23 cellular contexts compared by ENCODE assay signal in genomic region chr4:60746172-60746571, GRCh38.
DNase-seq lines count a peak whose midpoint lies in the region; ATAC-seq, FAIRE-seq and TF ChIP-seq lines count a peak whose summit lies in the region.
"Had no signal": no experiment of that assay in that cellular context is flagged by ENCODE, and none has a peak within 500 bp of the region (broad histone marks: within the 10 kb centered on the region; RNA-seq: fewer than 3 reads in every experiment).

No MANE protein-coding gene starts in this region.

- H2BK5ac ChIP-seq in IMR-90 (ENCODE audit: low read depth, low read length, poor library complexity, severe bottlenecking): no peak overlapping the region

- H3K9me3 ChIP-seq in IMR-90 (ENCODE audit: control insufficient read depth, insufficient read depth, low read length): no peaks in the 10 kb centered on the region
- H3K9me3 ChIP-seq: A549, BE2C had no signal

- no peak overlapping the region; the same call in 1 of the 2 replicates for H2AK5ac ChIP-seq in IMR-90 (ENCODE audit: low read depth, low read length)

- no TSS peak for BruUV-seq in IMR-90 (replicated peaks; lab: Mats Ljungman, UMichigan)

- H4K5ac ChIP-seq in IMR-90 (ENCODE audit: low read depth, low read length): no peak overlapping the region

- no peak overlapping the region for H3K14ac ChIP-seq in IMR-90 (replicated peaks; ENCODE audit: low read depth, low read length)

- H3K4me1 ChIP-seq in IMR-90 (ENCODE audit: control insufficient read depth, insufficient read depth, low read length): peaks cover 2% of the 10 kb centered on the region; the same call in 1 of the 2 replicates
- H3K4me1 ChIP-seq: A549; BE2C; BLaER1 treated with 17β-estradiol and CSF1 and Interleukin-3, amounts not matched to agents 10 nM and 100 nM had no signal

- no peaks in the 10 kb centered on the region for H3K79me1 ChIP-seq in IMR-90 (ENCODE audit: low read depth in 1 of 2, low read length in 2 of 2)

- TF ChIP-seq CTCF in IMR-90 (conservative IDR thresholded peaks at IDR 0.05; ENCODE audit: low read depth, low read length): no peak
- no peak for TF ChIP-seq CTCF in bronchial epithelial cell (IDR thresholded peaks at IDR 0.05; ENCODE audit: insufficient read depth, low read length, severe bottlenecking)

- no peak overlapping the region for H2AK9ac ChIP-seq in IMR-90 (replicated peaks; ENCODE audit: low read depth, low read length, poor library complexity)

- no peak for TF ChIP-seq RAD21 in IMR-90 (IDR thresholded peaks at IDR 0.05; ENCODE audit: low read length)

- H2BK20ac ChIP-seq in IMR-90 (ENCODE audit: low read depth, low read length): 0 out of 2 replicates have a peak overlapping the region, but pooled peaks have one; percentile 33

- no peak overlapping the region for H3K56ac ChIP-seq in IMR-90 (ENCODE audit: extremely low read depth, insufficient read depth, low read length)

- no peaks in the 10 kb centered on the region for H3K36me3 ChIP-seq in IMR-90 (ENCODE audit: control insufficient read depth, insufficient read depth, low read length)
- H3K36me3 ChIP-seq in bronchial epithelial cell (ENCODE audit: control insufficient read depth, insufficient read depth, low read length): no peaks in the 10 kb centered on the region
- H3K36me3 ChIP-seq: BE2C; BLaER1 treated with 17β-estradiol and CSF1 and Interleukin-3, amounts not matched to agents 10 nM and 100 nM had no signal

- no peak overlapping the region for H4K91ac ChIP-seq in IMR-90 (ENCODE audit: insufficient read depth, low read depth, low read length)

- TF ChIP-seq POLR2A in IMR-90 (IDR thresholded peaks at IDR 0.05; ENCODE audit: low read depth, low read length): no peak

- ATAC-seq in IMR-90 (ENCODE audit: low read depth) (no peak), HG02852 (IDR thresholded peaks at IDR 0.05; ENCODE audit: unreplicated experiment) (no peak)
- ATAC-seq: A549 had no signal

- CTCF ChIA-PET in IMR-90 (lab: Yijun Ruan, JAX): interaction anchor here (0.5 kb wide), 1 partner anchor 59 kb away, joined by 6 read pairs; no protein-coding TSS in a partner anchor

- in situ Hi-C loops in IMR-90 (cut with MboI; ENCODE audit: low sequenced_read_pairs): no loop called here

- POLR2A ChIA-PET in IMR-90 (lab: Charles Lee; ENCODE audit: unreplicated experiment): no interaction called here

- H3K4me2 ChIP-seq in IMR-90 (ENCODE audit: low read depth, low read length): no peak overlapping the region
- H3K4me2 ChIP-seq: A549; BLaER1 treated with 17β-estradiol and CSF1 and Interleukin-3, amounts not matched to agents 10 nM and 100 nM had no signal

- H3K4me3 ChIP-seq in IMR-90 (ENCODE audit: insufficient read depth, low read depth, low read length): no peak overlapping the region
- H3K4me3 ChIP-seq in bronchial epithelial cell (ENCODE audit: low read depth, low read length): no peak overlapping the region
- H3K4me3 ChIP-seq: A549; BLaER1 treated with 17β-estradiol and CSF1 and Interleukin-3, amounts not matched to agents 10 nM and 100 nM; GM23248 had no signal

- peak; percentile 49 for DNase-seq in DMS53 (lab: John Stamatoyannopoulos, UW)
- no peak for DNase-seq in IMR-90
- DNase-seq in bronchial epithelial cell (ENCODE audit: low read depth): peak; percentile 40
- DNase-seq in HT-29 (ENCODE audit: low spot score): no peak
- no peak for DNase-seq in 8988T
- DNase-seq: ACHN; AML-193; BE2C; CD4-positive, alpha-beta T cell; CD8-positive, alpha-beta memory T cell; DMS 273 treated with DMSO at 0.1 percent for 48 hours; DND-41; GM23248; H7; HCEC 1CT had no signal

- no peak overlapping the region for H3K23ac ChIP-seq in IMR-90 (ENCODE audit: low read depth, low read length)

- H4K8ac ChIP-seq in IMR-90 (ENCODE audit: low read depth in 2 of 2, low read length in 2 of 2): no peak overlapping the region

- H3K9me1 ChIP-seq in IMR-90 (ENCODE audit: insufficient read depth, low read length): no peaks in the 10 kb centered on the region

- no peak overlapping the region for H2BK15ac ChIP-seq in IMR-90 (ENCODE audit: low read depth, low read length)

- H4K20me1 ChIP-seq in IMR-90 (ENCODE audit: insufficient read depth, low read length): no peaks in the 10 kb centered on the region
- H4K20me1 ChIP-seq: BLaER1 treated with 17β-estradiol and CSF1 and Interleukin-3, amounts not matched to agents 10 nM and 100 nM had no signal

- H3K18ac ChIP-seq in IMR-90 (ENCODE audit: low read depth, low read length): peak overlapping the region; percentile 28; the same call in 1 of the 2 replicates

- no peak overlapping the region for H2AFZ ChIP-seq in IMR-90 (replicated peaks; ENCODE audit: low read length, poor library complexity)
- H2AFZ ChIP-seq: GM23248 had no signal

- FAIRE-seq in bronchial epithelial cell (lab: Jason Lieb, UNC): no peak
- FAIRE-seq: A549, D721Med, G401.6, GM19239, H1 had no signal

- no peak overlapping the region for H3K4ac ChIP-seq in IMR-90 (ENCODE audit: low read depth, low read length)

- H2BK120ac ChIP-seq in IMR-90 (ENCODE audit: low read depth, low read length): no peak overlapping the region

- no peak overlapping the region for H3K9ac ChIP-seq in IMR-90 (ENCODE audit: low read depth, low read length)
- H3K9ac ChIP-seq: BLaER1 treated with 17β-estradiol and CSF1 and Interleukin-3, amounts not matched to agents 10 nM and 100 nM; GM23248 had no signal

- no peaks in the 10 kb centered on the region for H3K27me3 ChIP-seq in IMR-90 (ENCODE audit: control insufficient read depth, insufficient read depth, low read length)
- H3K27me3 ChIP-seq in bronchial epithelial cell (ENCODE audit: control insufficient read depth, insufficient read depth, low read length): no peaks in the 10 kb centered on the region
- H3K27me3 ChIP-seq: BE2C; BLaER1 treated with 17β-estradiol and CSF1 and Interleukin-3, amounts not matched to agents 10 nM and 100 nM had no signal

- WGBS in IMR-90 (ENCODE audit: extremely low coverage in 2 of 2, insufficient read length in 1 of 2), 2 experiments: no CpG with 5 or more reads among the region's 1 CpG

- intact Hi-C loops in IMR-90 (cut with micrococcal nuclease): no loop called here

- dilution Hi-C loops in IMR-90 (cut with HindIII; ENCODE audit: low sequenced_read_pairs, unreplicated experiment): no loop called here

- no peak overlapping the region for H3K27ac ChIP-seq in IMR-90 (ENCODE audit: insufficient read depth, low read length)
- H3K27ac ChIP-seq: 22Rv1; A549; BLaER1 treated with 17β-estradiol and CSF1 and Interleukin-3, amounts not matched to agents 10 nM and 100 nM; GM23248 had no signal

TF ChIP-seq in IMR-90, 13 proteins besides CTCF, POLR2A, EP300 and RAD21:
- TF ChIP-seq ELK1 (IDR thresholded peaks at IDR 0.05; ENCODE audit: borderline replicate concordance, low read depth, low read length) (no peak), MAFK (IDR thresholded peaks at IDR 0.05; ENCODE audit: low read depth, low read length) (0 out of 2 replicates have a peak, but pooled peaks have one; percentile 9), CHD1 (IDR thresholded peaks at IDR 0.05; ENCODE audit: low read depth, low read length) (no peak), BHLHE40 (IDR thresholded peaks at IDR 0.05; ENCODE audit: low read depth, low read length) (no peak), MAZ (IDR thresholded peaks at IDR 0.05; ENCODE audit: borderline replicate concordance, low read depth, low read length) (no peak), SMC3 (IDR thresholded peaks at IDR 0.05; ENCODE audit: low read depth, low read length) (no peak), MXI1 (IDR thresholded peaks at IDR 0.05; ENCODE audit: borderline replicate concordance, low read depth, low read length) (no peak)

Comparison
In these comparisons a context has a peak if more than half of its experiments do, and no peak if none do; other contexts are left out.
1. DNase-seq: peak in DMS53 (single experiment) and bronchial epithelial cell (single experiment); none in IMR-90 (single experiment), HT-29 (single experiment) and 8988T (single experiment).